In genomic region chr18:9846162-9846915, GRCh38 we compare ENCODE assay signal across 1 cellular context.
TF ChIP-seq lines count a peak whose summit lies in the region.

No MANE protein-coding gene starts in this region.

TF ChIP-seq in endothelial cell of umbilical vein, 7 proteins besides CTCF, POLR2A, EP300 and RAD21:
- TF ChIP-seq MAX (IDR thresholded peaks at IDR 0.05; ENCODE audit: insufficient read depth, insufficient read length) (no peak), FOS (IDR thresholded peaks at IDR 0.05; ENCODE audit: borderline replicate concordance, insufficient read depth, low read length) (no peak), GATA2 (IDR thresholded peaks at IDR 0.05; ENCODE audit: insufficient read depth, insufficient read length, low read depth, low read length) (no peak), JUN (IDR thresholded peaks at IDR 0.05; ENCODE audit: borderline replicate concordance, insufficient read depth, insufficient read length, low read depth) (no peak), EZH2 (IDR thresholded peaks at IDR 0.05; ENCODE audit: borderline replicate concordance, low read depth, low read length, severe bottlenecking) (no peak), POLR2AphosphoS5 (IDR thresholded peaks at IDR 0.05; ENCODE audit: insufficient read depth, low read depth, low read length) (no peak), MYC (IDR thresholded peaks at IDR 0.05; ENCODE audit: low read depth, low read length) (no peak)
